ENCODE assay signal across 8 cellular contexts in genomic region chr10:32377458-32378370, GRCh38. TPM values are rescaled to one million over a fixed set of nuclear protein-coding genes. Genes with fewer than 3 reads are reported as not detected.
DNase-seq lines count a peak whose midpoint lies in the region; ATAC-seq and TF ChIP-seq lines count a peak whose summit lies in the region.

No MANE protein-coding gene starts in this region.

- H3K4me1 Mint-ChIP-seq in Caco-2 (ENCODE audit: low read depth, unreplicated experiment): no peaks in the 10 kb centered on the region
- H3K4me1 Mint-ChIP-seq in endothelial cell (ENCODE audit: unreplicated experiment): peaks cover 2% of the 10 kb centered on the region

- H3K4me3 ChIP-seq in Caco-2 (ENCODE audit: low read depth, low read length) (peak overlapping the region; percentile 70), mucosa of rectum (ENCODE audit: low read length in 2 of 2) (peak overlapping the region; percentile 86 to 96)

- CTCF ChIA-PET in Caco-2 (lab: Charles Lee): no interaction called here

- no peaks in the 10 kb centered on the region for H3K27me3 ChIP-seq in Caco-2 (replicated peaks; ENCODE audit: control insufficient read depth, insufficient read depth, low read length)
- no peaks in the 10 kb centered on the region for H3K27me3 ChIP-seq in mucosa of rectum (ENCODE audit: control insufficient read depth in 2 of 2, insufficient read depth in 2 of 2, low read length in 2 of 2)

- H3K4me1 ChIP-seq in Caco-2 (peaks cover 5% of the 10 kb centered on the region; the same call in 1 of the 2 replicates), mucosa of rectum (ENCODE audit: control insufficient read depth in 2 of 2, insufficient read depth in 2 of 2, low read length in 2 of 2) (peaks cover 6 to 27% of the 10 kb centered on the region in 2 donors)

- H3K9me3 ChIP-seq in Caco-2 (no peaks in the 10 kb centered on the region), mucosa of rectum (ENCODE audit: control insufficient read depth in 2 of 2, low read length in 2 of 2) (no peaks in the 10 kb centered on the region)

- intact Hi-C loops in Caco-2 (cut with micrococcal nuclease; ENCODE audit: unreplicated experiment): loop anchor here (1.0 to 10.0 kb wide), 4 partner anchors 31 to 630 kb away; partner anchors contain the start of gene CCDC7

- peak overlapping the region; percentile 91 to 96 for H3K9ac ChIP-seq in mucosa of rectum (ENCODE audit: low read depth in 1 of 2, low read length in 2 of 2)

- ATAC-seq in GM18868 (IDR thresholded peaks at IDR 0.05; ENCODE audit: unreplicated experiment): peak; percentile 38
- ATAC-seq in GM19324 (IDR thresholded peaks at IDR 0.05; ENCODE audit: low FRiP score, unreplicated experiment): no peak

- H3K9me3 Mint-ChIP-seq in Caco-2 (ENCODE audit: unreplicated experiment) (no peaks in the 10 kb centered on the region), endothelial cell (ENCODE audit: unreplicated experiment) (no peaks in the 10 kb centered on the region)

- no peaks in the 10 kb centered on the region for H3K36me3 ChIP-seq in Caco-2 (ENCODE audit: control insufficient read depth, insufficient read depth, low read length)
- H3K36me3 ChIP-seq in mucosa of rectum (ENCODE audit: control insufficient read depth in 2 of 2, insufficient read depth in 2 of 2, low read length in 2 of 2): no peaks in the 10 kb centered on the region

- H3K27me3 Mint-ChIP-seq in Caco-2 (ENCODE audit: insufficient read depth, unreplicated experiment): no peaks in the 10 kb centered on the region
- H3K27me3 Mint-ChIP-seq in endothelial cell (ENCODE audit: unreplicated experiment): no peaks in the 10 kb centered on the region

- POLR2A ChIA-PET in Caco-2 (lab: Charles Lee): interaction anchor here (1.1 kb wide), 1 partner anchor 68 kb away, joined by 3 read pairs; the partner anchor contains the start of gene CCDC7

- BruUV-seq in Caco-2 (replicated peaks; lab: Mats Ljungman, UMichigan): no TSS peak

- peak; percentile 18 to 66 for TF ChIP-seq CTCF in Caco-2 (IDR thresholded peaks at IDR 0.05; ENCODE audit: insufficient read depth in 1 of 2, low read depth in 1 of 2, low read length in 1 of 2, severe bottlenecking in 1 of 2, unreplicated experiment in 1 of 2)
- TF ChIP-seq CTCF in endothelial cell (IDR thresholded peaks at IDR 0.05; ENCODE audit: unreplicated experiment): no peak

- in situ Hi-C loops in KBM-7 (cut with MboI; ENCODE audit: low pct_unique_long_range_greater_than_20kb, low sequenced_read_pairs): no loop called here

- peak overlapping the region; percentile 86 to 94 for H3K27ac ChIP-seq in mucosa of rectum (ENCODE audit: low read depth in 2 of 2, low read length in 2 of 2)

- no peaks in the 10 kb centered on the region for H3K36me3 Mint-ChIP-seq in Caco-2 (ENCODE audit: insufficient read depth, unreplicated experiment)
- H3K36me3 Mint-ChIP-seq in endothelial cell (ENCODE audit: low read depth, unreplicated experiment): no peaks in the 10 kb centered on the region

- H3K4me3 Mint-ChIP-seq in Caco-2 (ENCODE audit: unreplicated experiment) (no peak overlapping the region), endothelial cell (ENCODE audit: unreplicated experiment) (no peak overlapping the region)

- no peak overlapping the region for H3K27ac Mint-ChIP-seq in Caco-2 (ENCODE audit: unreplicated experiment)
- no peak overlapping the region for H3K27ac Mint-ChIP-seq in endothelial cell (ENCODE audit: unreplicated experiment)

- DNase-seq in Caco-2 (peak in 1 of 2 experiments; percentile 16), KBM-7 (peak; percentile 90), SW480 (ENCODE audit: low spot score) (peak; percentile 45), epidermal melanocyte (ENCODE audit: insufficient read length, low spot score) (peak; percentile 31), endothelial cell (ENCODE audit: low spot score) (no peak)

RNA-seq across cellular contexts. Expression of gene EPC1, which starts 30.8 kb away (rescaled TPM):
- total RNA-seq in Caco-2 (2022): 36.6 and 37.3 TPM in 2 replicates
- total RNA-seq in endothelial cell (ENCODE audit: unreplicated experiment): 31.0 TPM
